ENCODE assay signal across 9 cellular contexts in genomic region chr5:135208555-135209494, GRCh38.
DNase-seq lines count a peak whose midpoint lies in the region; ATAC-seq and TF ChIP-seq lines count a peak whose summit lies in the region.
"Had no signal": no experiment of that assay in that cellular context is flagged by ENCODE, and none has a peak within 500 bp of the region (broad histone marks: within the 10 kb centered on the region; RNA-seq: fewer than 3 reads in every experiment).

No MANE protein-coding gene starts in this region.

- DNase-seq in ELF-1 (ENCODE audit: low read depth, low spot score) (peak; percentile 84), NCI-H69 (lab: John Stamatoyannopoulos, UW) (peak; percentile 52), epithelial cell of proximal tubule (ENCODE audit: low read depth) (no peak), posterior vena cava (ENCODE audit: low spot score) (peak; percentile 89), cerebellar cortex (ENCODE audit: low spot score) (no peak)

- intact Hi-C loops in posterior vena cava (cut with DNase I) = no loop called here

- ATAC-seq in GM21447 (IDR thresholded peaks at IDR 0.05; ENCODE audit: unreplicated experiment) = no peak
- ATAC-seq in GM18511 (IDR thresholded peaks at IDR 0.05; ENCODE audit: unreplicated experiment) = no peak
- no peak for ATAC-seq in HG03520 (IDR thresholded peaks at IDR 0.05; ENCODE audit: unreplicated experiment)
- ATAC-seq: left colon had no signal

- TF ChIP-seq CTCF in epithelial cell of proximal tubule (conservative IDR thresholded peaks at IDR 0.05; ENCODE audit: low read depth, low read length) = peak; percentile 13

- H3K4me3 ChIP-seq in epithelial cell of proximal tubule (ENCODE audit: low read depth, low read length) = no peak overlapping the region

Comparison
In these comparisons a context has a peak if more than half of its experiments do, and no peak if none do; other contexts are left out.
1. DNase-seq: peak in ELF-1 (single experiment), NCI-H69 (single experiment) and posterior vena cava (single experiment); none in epithelial cell of proximal tubule (single experiment) and cerebellar cortex (single experiment).